Comparison of ENCODE assay signal across 8 cellular contexts in the genomic region with DNA sequence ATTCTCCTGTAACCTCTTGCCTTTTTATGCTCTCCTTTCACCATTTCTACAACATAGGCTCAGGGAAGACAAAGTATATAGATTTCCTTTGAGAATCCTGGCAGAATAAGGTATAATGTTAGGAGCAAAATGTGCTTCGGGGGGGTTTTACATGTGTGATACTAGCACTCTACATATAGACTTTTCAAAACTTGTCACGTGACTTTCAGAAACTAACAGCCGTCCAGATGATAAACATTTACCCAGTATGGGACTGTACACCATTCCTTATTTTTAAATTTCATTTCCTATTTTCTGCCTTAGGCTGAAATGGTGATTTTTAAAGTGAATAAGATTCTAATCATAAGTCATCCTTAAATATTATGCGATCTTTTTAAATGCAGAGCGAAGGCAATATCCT.
"Had no signal": no experiment of that assay in that cellular context is flagged by ENCODE, and none has a peak within 500 bp of the region (broad histone marks: within the 10 kb centered on the region; RNA-seq: fewer than 3 reads in every experiment).

No MANE protein-coding gene starts in this region.

- H3K36me3 ChIP-seq: HAP-1 had no signal

- H3K9me3 ChIP-seq: HAP-1 had no signal

- ATAC-seq: HCT116 had no signal

- H3K4me1 Mint-ChIP-seq: IgD-negative memory B cell had no signal

- H3K9me3 Mint-ChIP-seq: HFFc6 had no signal

- H3K27ac Mint-ChIP-seq: HFFc6, IgD-negative memory B cell had no signal

- H3K4me3 ChIP-seq: HAP-1 had no signal

- H3K36me3 Mint-ChIP-seq: IgD-negative memory B cell had no signal

- FAIRE-seq: HTR-8/SVneo had no signal

- DNase-seq: GOT3, H7, HFFc6, KG1 had no signal

- H3K4me3 Mint-ChIP-seq: HFFc6, IgD-negative memory B cell had no signal

- H3K4me1 ChIP-seq: HAP-1 had no signal

- H3K27me3 Mint-ChIP-seq: IgD-negative memory B cell had no signal
